ENCODE assay signal across 10 cellular contexts in genomic region chr1:159913451-159914192, GRCh38. TPM values are rescaled to one million over a fixed set of nuclear protein-coding genes. Genes with fewer than 3 reads are reported as not detected.
A peak's percentile ranks its signal among the peaks of the same experiment; 100 is the strongest.
DNase-seq lines count a peak whose midpoint lies in the region; ATAC-seq and TF ChIP-seq lines count a peak whose summit lies in the region.
"Had no signal": no experiment of that assay in that cellular context is flagged by ENCODE, and none has a peak within 500 bp of the region (broad histone marks: within the 10 kb centered on the region; RNA-seq: fewer than 3 reads in every experiment).

No MANE protein-coding gene starts in this region.

- no peak for DNase-seq in T-helper 2 cell treated with Interferon-gamma antibody and Interleukin-4, amounts not matched to agents 5 μg/mL and 100 μg/mL, for 36 hours (ENCODE audit: low spot score)
- DNase-seq in T-helper 2 cell, result no peak
- no peak for DNase-seq in Panc1 (ENCODE audit: low read depth, low spot score)
- DNase-seq in iPS-NIHi11 (ENCODE audit: low spot score), result peak; percentile 45
- DNase-seq in stimulated activated effector memory CD8-positive, alpha-beta T cell treated with anti-CD3 and anti-CD28 coated beads, Interleukin-12 subunit alpha, Interleukin-12 subunit beta, amount 100 ng/mL, for 72 hours (ENCODE audit: low spot score in 2 of 2), result no peak
- no peak for DNase-seq in heart left ventricle
- no peak for DNase-seq in cortex of kidney (lab: John Stamatoyannopoulos, UW)

- CTCF ChIA-PET in Panc1 (lab: Charles Lee), result no interaction called here

- no peaks in the 10 kb centered on the region for H3K27me3 ChIP-seq in Panc1 (ENCODE audit: control insufficient read depth, insufficient read depth, low read length)
- no peaks in the 10 kb centered on the region for H3K27me3 ChIP-seq in heart left ventricle

- no TSS peak for BruUV-seq in Panc1 (replicated peaks; lab: Mats Ljungman, UMichigan)

- no peaks in the 10 kb centered on the region for H3K27me3 Mint-ChIP-seq in T-helper 2 cell treated with Interferon-gamma antibody and Interleukin-4, amounts not matched to agents 5 μg/mL and 100 μg/mL, for 36 hours (ENCODE audit: low read depth)

- H3K4me1 ChIP-seq in Panc1 (ENCODE audit: control insufficient read depth, insufficient read depth, low read length), result peaks cover 51% of the 10 kb centered on the region
- peaks cover 0 to 67% (median 45%) of the 10 kb centered on the region in 12 donors for H3K4me1 ChIP-seq in heart left ventricle

- 70 to 84% (median 78%) methylated on average over 5 of the region's 5 CpGs for WGBS in heart left ventricle, 4 donors

- no peak for TF ChIP-seq POLR2A in heart left ventricle (IDR thresholded peaks at IDR 0.05)

- in situ Hi-C loops in Panc1 (cut with HindIII; ENCODE audit: low pct_unique_long_range_greater_than_20kb, low sequenced_read_pairs), result no loop called here

- POLR2A ChIA-PET in Panc1 (lab: Charles Lee), result no interaction called here

- ATAC-seq in Panc1 (no peak), GM21723 (IDR thresholded peaks at IDR 0.05; ENCODE audit: unreplicated experiment) (no peak), heart left ventricle (no peak)
- ATAC-seq in stimulated activated effector memory CD8-positive, alpha-beta T cell treated with anti-CD3 and anti-CD28 coated beads, Interleukin-12 subunit alpha, Interleukin-12 subunit beta, amount 100 ng/mL, for 72 hours, result no peak

- H3K27ac Mint-ChIP-seq in T-helper 2 cell treated with Interferon-gamma antibody and Interleukin-4, amounts not matched to agents 5 μg/mL and 100 μg/mL, for 36 hours, result peak overlapping the region; percentile 39
- peak overlapping the region; percentile 97 for H3K27ac Mint-ChIP-seq in stimulated activated effector memory CD8-positive, alpha-beta T cell treated with anti-CD3 and anti-CD28 coated beads, Interleukin-12 subunit alpha, Interleukin-12 subunit beta, amount 100 ng/mL, for 72 hours

- H3K36me3 Mint-ChIP-seq in T-helper 2 cell treated with Interferon-gamma antibody and Interleukin-4, amounts not matched to agents 5 μg/mL and 100 μg/mL, for 36 hours (ENCODE audit: low read depth), result peaks cover 41% of the 10 kb centered on the region
- H3K36me3 Mint-ChIP-seq in stimulated activated effector memory CD8-positive, alpha-beta T cell treated with anti-CD3 and anti-CD28 coated beads, Interleukin-12 subunit alpha, Interleukin-12 subunit beta, amount 100 ng/mL, for 72 hours, result peaks cover 61% of the 10 kb centered on the region

- intact Hi-C loops in Panc1 (cut with micrococcal nuclease; ENCODE audit: unreplicated experiment) (no loop called here), heart left ventricle (cut with DNase I) (no loop called here)

- TF ChIP-seq CTCF in Panc1 (IDR thresholded peaks at IDR 0.05) (no peak), heart left ventricle (IDR thresholded peaks at IDR 0.05) (no peak)

- H3K27ac ChIP-seq in Panc1 (ENCODE audit: low read length) (peak overlapping the region; percentile 55), heart left ventricle (peak overlapping the region in 1 of 12 donors; percentile 15)

- no peaks in the 10 kb centered on the region for H3K36me3 ChIP-seq in Panc1 (ENCODE audit: control insufficient read depth, insufficient read depth, low read length)
- H3K36me3 ChIP-seq in heart left ventricle, result peaks cover 0 to 27% (median 19%) of the 10 kb centered on the region in 9 donors

- H3K4me3 ChIP-seq in Panc1 (ENCODE audit: low read depth in 2 of 2, low read length in 2 of 2) (no peak overlapping the region), heart left ventricle (no peak overlapping the region)

- H3K9me3 Mint-ChIP-seq in T-helper 2 cell treated with Interferon-gamma antibody and Interleukin-4, amounts not matched to agents 5 μg/mL and 100 μg/mL, for 36 hours, result no peaks in the 10 kb centered on the region
- no peaks in the 10 kb centered on the region for H3K9me3 Mint-ChIP-seq in stimulated activated effector memory CD8-positive, alpha-beta T cell treated with anti-CD3 and anti-CD28 coated beads, Interleukin-12 subunit alpha, Interleukin-12 subunit beta, amount 100 ng/mL, for 72 hours

- H3K4me1 Mint-ChIP-seq in T-helper 2 cell treated with Interferon-gamma antibody and Interleukin-4, amounts not matched to agents 5 μg/mL and 100 μg/mL, for 36 hours (ENCODE audit: low read depth), result peaks cover 63% of the 10 kb centered on the region
- H3K4me1 Mint-ChIP-seq in stimulated activated effector memory CD8-positive, alpha-beta T cell treated with anti-CD3 and anti-CD28 coated beads, Interleukin-12 subunit alpha, Interleukin-12 subunit beta, amount 100 ng/mL, for 72 hours, result peaks cover 66% of the 10 kb centered on the region

- H3K4me3 Mint-ChIP-seq in T-helper 2 cell treated with Interferon-gamma antibody and Interleukin-4, amounts not matched to agents 5 μg/mL and 100 μg/mL, for 36 hours, result no peak overlapping the region
- H3K4me3 Mint-ChIP-seq in stimulated activated effector memory CD8-positive, alpha-beta T cell treated with anti-CD3 and anti-CD28 coated beads, Interleukin-12 subunit alpha, Interleukin-12 subunit beta, amount 100 ng/mL, for 72 hours, result no peak overlapping the region

- H3K9me3 ChIP-seq in Panc1 (ENCODE audit: control insufficient read depth, insufficient read depth, low read depth, low read length), result no peaks in the 10 kb centered on the region
- H3K9me3 ChIP-seq in heart left ventricle, result no peaks in the 10 kb centered on the region

RNA-seq across cellular contexts. Expression of gene TAGLN2, which starts 11.7 kb away (rescaled TPM):
- total RNA-seq in Panc1 (2021; ENCODE audit: unreplicated experiment) (474 TPM), heart left ventricle (100 to 1,000 TPM in 5 of 9 donors, 10 to 100 TPM in 4; 84.3 to 246 (median 131) TPM)
- 550 TPM for polyA plus RNA-seq in Panc1 (2012; ENCODE audit: insufficient read length)
- 100 to 1,000 TPM; 113 to 226 TPM for polyA plus RNA-seq in heart left ventricle

RNA-seq across cellular contexts. Expression of gene CFAP45, which starts 13.7 kb away (rescaled TPM):
- total RNA-seq in Panc1 (2021; ENCODE audit: unreplicated experiment), result 1.6 TPM
- polyA plus RNA-seq in Panc1 (2012; ENCODE audit: insufficient read length), result 0.40 TPM
- 1 to 10 TPM in 1 of 9 donors, under 1 TPM in 6, not detected in 2; 0.31 to 1.8 (median 0.62) TPM for total RNA-seq in heart left ventricle
- polyA plus RNA-seq in heart left ventricle, result 1 to 10 TPM in 1 of 2 donors, under 1 TPM in 1; 0.29 to 1.3 TPM

RNA-seq across cellular contexts. Expression of gene IGSF9, which starts 31.8 kb away (rescaled TPM):
- total RNA-seq in Panc1 (2021; ENCODE audit: unreplicated experiment) (0.51 TPM), heart left ventricle (1 to 10 TPM in 1 of 9 donors, under 1 TPM in 3, not detected in 5; 0.10 to 4.8 (median 0.12) TPM)
- 0.44 TPM for polyA plus RNA-seq in Panc1 (2012; ENCODE audit: insufficient read length)
- under 1 TPM in 1 of 2 donors, not detected in 1; 0.06 TPM for polyA plus RNA-seq in heart left ventricle
- total RNA-seq: renal cortical epithelial cell had no signal
- polyA plus RNA-seq: AG04450 had no signal

RNA-seq across cellular contexts. Expression of gene SLAMF9, which starts 40.4 kb away (rescaled TPM):
- total RNA-seq in Panc1 (2021; ENCODE audit: unreplicated experiment) (not detected), heart left ventricle (under 1 TPM in 1 of 9 donors, not detected in 8; 0.88 TPM)
- not detected for polyA plus RNA-seq in Panc1 (2012; ENCODE audit: insufficient read length)
- polyA plus RNA-seq in heart left ventricle, result under 1 TPM in 1 of 2 donors, not detected in 1; 0.24 TPM
- total RNA-seq: renal cortical epithelial cell had no signal
- polyA plus RNA-seq: AG04450 had no signal

RNA-seq across cellular contexts. Expression of gene VSIG8, which starts 51.2 kb away (rescaled TPM):
- total RNA-seq in Panc1 (2021; ENCODE audit: unreplicated experiment), result not detected
- not detected for polyA plus RNA-seq in Panc1 (2012; ENCODE audit: insufficient read length)
- not detected for total RNA-seq in heart left ventricle
- under 1 TPM in 1 of 2 donors, not detected in 1; 0.27 TPM for polyA plus RNA-seq in heart left ventricle
- total RNA-seq: renal cortical epithelial cell had no signal
- polyA plus RNA-seq: AG04450 had no signal
